26 cellular contexts compared by ENCODE assay signal in genomic region chr4:157918036-157918832, GRCh38.
"Had no signal": no experiment of that assay in that cellular context is flagged by ENCODE, and none has a peak within 500 bp of the region (broad histone marks: within the 10 kb centered on the region; RNA-seq: fewer than 3 reads in every experiment).

No MANE protein-coding gene starts in this region.

- H3K27ac ChIP-seq: gastroesophageal sphincter, heart left ventricle, lower lobe of right lung, neural progenitor cell, psoas muscle, thyroid gland, upper lobe of right lung had no signal

- H3K9me3 ChIP-seq: lower lobe of right lung, psoas muscle, thyroid gland, upper lobe of right lung had no signal

- H3K9ac ChIP-seq: neural progenitor cell had no signal

- H3K4me2 ChIP-seq: neural progenitor cell had no signal

- DNase-seq: activated CD4-positive, alpha-beta T cell treated with anti-CD3 and anti-CD28 coated beads for 4 hours; activated CD4-positive, alpha-beta T cell treated with anti-CD3 and anti-CD28 coated beads, Interleukin-2, amount 50 U/mL, for 48 hours; activated CD4-positive, CD25-positive, alpha-beta regulatory T cell; activated CD8-positive, alpha-beta memory T cell treated with anti-CD3 and anti-CD28 coated beads, Interleukin-2, amount 50 U/mL, for 48 hours; activated naive CD4-positive, alpha-beta T cell; activated naive CD8-positive, alpha-beta T cell treated with anti-CD3 and anti-CD28 coated beads for 36 hours; activated T-cell treated with anti-CD3 and anti-CD28 coated beads, Interleukin-2, amount 50 U/mL, for 4 hours; cerebellar nuclear complex; cortex of kidney; endodermal cell; heart left ventricle; islet precursor cell; lower lobe of right lung; naive thymus-derived CD4-positive, alpha-beta T cell; psoas muscle; right cardiac atrium; stimulated activated CD4-positive, alpha-beta T cell treated with anti-CD3 and anti-CD28 coated beads, Interleukin-12 subunit alpha, Interleukin-12 subunit beta, amount 100 ng/mL, for 4 hours; stimulated activated CD4-positive, alpha-beta T cell treated with anti-CD3 and anti-CD28 coated beads, Interleukin-4, amount 100 ng/mL, for 4 hours; stimulated activated naive CD8-positive, alpha-beta T cell treated with anti-CD3 and anti-CD28 coated beads, Interleukin-15, Interleukin-2, amounts not matched to agents 100 U/mL and 50 U/mL, for 24 hours; T-helper 17 cell; thyroid gland; upper lobe of right lung had no signal

- ATAC-seq: activated T-cell treated with anti-CD3 and anti-CD28 coated beads, Interleukin-2, amount 50 U/mL, for 4 hours; gastroesophageal sphincter; heart left ventricle; left lobe of liver; lower lobe of right lung; naive thymus-derived CD4-positive, alpha-beta T cell; psoas muscle; right cardiac atrium; stimulated activated naive CD8-positive, alpha-beta T cell treated with anti-CD3 and anti-CD28 coated beads, Interleukin-15, Interleukin-2, amounts not matched to agents 100 U/mL and 50 U/mL, for 24 hours; T-helper 17 cell; upper lobe of right lung had no signal

- H3K36me3 Mint-ChIP-seq: activated naive CD8-positive, alpha-beta T cell treated with anti-CD3 and anti-CD28 coated beads for 36 hours; naive thymus-derived CD4-positive, alpha-beta T cell; neural progenitor cell had no signal

- H3K27me3 Mint-ChIP-seq: activated naive CD8-positive, alpha-beta T cell treated with anti-CD3 and anti-CD28 coated beads for 36 hours; naive thymus-derived CD4-positive, alpha-beta T cell; T-helper 17 cell had no signal

- H3K27me3 ChIP-seq: gastroesophageal sphincter, heart left ventricle, neural progenitor cell, thyroid gland, upper lobe of right lung had no signal

- H3K4me3 Mint-ChIP-seq: activated naive CD8-positive, alpha-beta T cell treated with anti-CD3 and anti-CD28 coated beads for 36 hours; activated T-cell treated with anti-CD3 and anti-CD28 coated beads, Interleukin-2, amount 50 U/mL, for 4 hours; endodermal cell; naive thymus-derived CD4-positive, alpha-beta T cell; neural progenitor cell; T-helper 17 cell had no signal

- H2AFZ ChIP-seq: neural progenitor cell had no signal

- H3K36me3 ChIP-seq: gastroesophageal sphincter, heart left ventricle, lower lobe of right lung, neural progenitor cell, thyroid gland, upper lobe of right lung had no signal

- H3K27ac Mint-ChIP-seq: activated naive CD8-positive, alpha-beta T cell treated with anti-CD3 and anti-CD28 coated beads for 36 hours; activated T-helper 2 cell treated with anti-CD3 and anti-CD28 coated beads, Interferon-gamma antibody, Interleukin-2, Interleukin-4, amounts not matched to agents 10 μg/mL and 5 μg/mL and 100 μg/mL, durations not matched to agents 14 hours and 24 hours and 36 hours; endodermal cell; naive thymus-derived CD4-positive, alpha-beta T cell; neural progenitor cell; T-helper 17 cell had no signal

- H3K4me3 ChIP-seq: gastroesophageal sphincter, heart left ventricle, lower lobe of right lung, neural progenitor cell, psoas muscle, thyroid gland, upper lobe of right lung had no signal

- H3K4me1 ChIP-seq: gastroesophageal sphincter, heart left ventricle, lower lobe of right lung, neural progenitor cell, psoas muscle, thyroid gland, upper lobe of right lung had no signal

- H3K4me1 Mint-ChIP-seq: activated naive CD8-positive, alpha-beta T cell treated with anti-CD3 and anti-CD28 coated beads for 36 hours; endodermal cell; naive thymus-derived CD4-positive, alpha-beta T cell; neural progenitor cell; T-helper 17 cell had no signal
